ENCODE assay signal across 22 cellular contexts in the genomic region with DNA sequence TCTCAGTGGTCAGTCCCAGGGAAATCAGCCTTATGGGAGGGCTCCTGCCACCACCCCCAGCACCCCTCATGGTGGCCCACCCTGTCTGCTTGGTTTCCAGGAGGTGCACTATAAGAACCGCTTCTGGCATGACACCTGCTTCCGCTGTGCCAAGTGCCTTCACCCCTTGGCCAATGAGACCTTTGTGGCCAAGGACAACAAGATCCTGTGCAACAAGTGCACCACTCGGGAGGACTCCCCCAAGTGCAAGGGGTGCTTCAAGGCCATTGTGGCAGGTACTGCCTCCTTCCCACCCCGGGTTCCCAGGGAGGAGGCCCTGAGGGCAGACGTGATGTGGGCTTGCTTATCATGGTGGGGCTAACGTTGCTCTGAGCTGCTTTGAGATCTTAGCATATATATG. TPM values are rescaled to one million over a fixed set of nuclear protein-coding genes. Genes with fewer than 3 reads are reported as not detected.
A peak's percentile ranks its signal among the peaks of the same experiment; 100 is the strongest.
DNase-seq lines count a peak whose midpoint lies in the region; ATAC-seq and TF ChIP-seq lines count a peak whose summit lies in the region.
"Had no signal": no experiment of that assay in that cellular context is flagged by ENCODE, and none has a peak within 500 bp of the region (broad histone marks: within the 10 kb centered on the region; RNA-seq: fewer than 3 reads in every experiment).

No MANE protein-coding gene starts in this region.

- WGBS in gastroesophageal sphincter (ENCODE audit: low coverage in 1 of 2), 2 donors = no CpG with 5 or more reads among the region's 6 CpGs
- WGBS in transverse colon (ENCODE audit: low coverage in 1 of 2), 2 donors = 72% methylated on average over 6 of the region's 6 CpGs; no CpG with 5 or more reads in 1 of the 2 donors

- H3K27ac ChIP-seq in left ventricle myocardium inferior (replicated peaks) (peak overlapping the region; percentile 87), gastroesophageal sphincter (peak overlapping the region; percentile 92 to 96 (median 94)), skeletal muscle tissue (ENCODE audit: low read depth, low read length) (peak overlapping the region; percentile 72), transverse colon (peak overlapping the region; percentile 77 to 82 (median 80))
- H3K27ac ChIP-seq: HL-60, KMS-11 had no signal

- POLR2A ChIA-PET in activated CD8-positive, alpha-beta T cell treated with anti-CD3 and anti-CD28 coated beads for 36 hours (lab: Charles Lee) = no interaction called here

- no peak for DNase-seq in left ventricle myocardium inferior
- no peak for DNase-seq in Right ventricle myocardium superior
- no peak for DNase-seq in transverse colon
- DNase-seq in activated CD8-positive, alpha-beta T cell treated with anti-CD3 and anti-CD28 coated beads for 36 hours = no peak
- DNase-seq: 8988T, COR-L47, DMS 273 treated with DMSO at 0.1 percent for 48 hours, DND-41, H7, NCI-H1417, NCI-H187, NCI-H2227 treated with DMSO at 0.1 percent for 48 hours, NCI-H510A treated with DMSO at 0.1 percent for 48 hours, NCI-H774, OCI-M1 had no signal

- peaks cover 3% of the 10 kb centered on the region for H3K36me3 Mint-ChIP-seq in activated CD8-positive, alpha-beta T cell treated with anti-CD3 and anti-CD28 coated beads for 36 hours (ENCODE audit: low read depth)

- no peaks in the 10 kb centered on the region for H3K9me3 Mint-ChIP-seq in activated CD8-positive, alpha-beta T cell treated with anti-CD3 and anti-CD28 coated beads for 36 hours

- no peak for TF ChIP-seq POLR2A in gastroesophageal sphincter (IDR thresholded peaks at IDR 0.05)
- TF ChIP-seq POLR2A in transverse colon (IDR thresholded peaks at IDR 0.05) = no peak
- no peak for TF ChIP-seq POLR2A in GM18505 (IDR thresholded peaks at IDR 0.05; ENCODE audit: borderline replicate concordance, extremely low read depth, insufficient read depth, insufficient read length)

- TF ChIP-seq EP300 in gastroesophageal sphincter (IDR thresholded peaks at IDR 0.05) (no peak), transverse colon (IDR thresholded peaks at IDR 0.05; ENCODE audit: low read depth) (no peak)

- H3K4me3 Mint-ChIP-seq in activated CD8-positive, alpha-beta T cell treated with anti-CD3 and anti-CD28 coated beads for 36 hours = no peak overlapping the region
- H3K4me3 Mint-ChIP-seq: B cell had no signal

- H3K27me3 ChIP-seq in left ventricle myocardium inferior (ENCODE audit: low read depth) = no peaks in the 10 kb centered on the region
- no peaks in the 10 kb centered on the region for H3K27me3 ChIP-seq in gastroesophageal sphincter
- no peaks in the 10 kb centered on the region for H3K27me3 ChIP-seq in skeletal muscle tissue (ENCODE audit: control insufficient read depth in 3 of 3, insufficient read depth in 3 of 3, low read length in 3 of 3)
- no peaks in the 10 kb centered on the region for H3K27me3 ChIP-seq in transverse colon

- intact Hi-C loops in left ventricle myocardium inferior (cut with micrococcal nuclease) = loop anchor here (5.0 kb wide), 1 partner anchor 35 kb away; no protein-coding TSS in a partner anchor
- intact Hi-C loops in Right ventricle myocardium superior (cut with DNase I) = loop anchor here (5.0 to 10.0 kb wide), 2 partner anchors 48 to 180 kb away; partner anchors contain the start of gene MAP7D3
- intact Hi-C loops in transverse colon (cut with DNase I; ENCODE audit: low total_unique reads) = loop anchor here (5.0 kb wide), 1 partner anchor 35 kb away; no protein-coding TSS in a partner anchor
- intact Hi-C loops in activated CD8-positive, alpha-beta T cell treated with anti-CD3 and anti-CD28 coated beads for 36 hours (cut with micrococcal nuclease) = no loop called here

- H3K4me3 ChIP-seq in left ventricle myocardium inferior (no peak overlapping the region), gastroesophageal sphincter (peak overlapping the region; percentile 50 to 58), skeletal muscle tissue (ENCODE audit: low read length in 3 of 3) (peak overlapping the region in 2 of 3 donors; percentile 13 to 38), transverse colon (no peak overlapping the region)

- CTCF ChIA-PET in activated CD8-positive, alpha-beta T cell treated with anti-CD3 and anti-CD28 coated beads for 36 hours (lab: Charles Lee) = interaction anchor here (2.0 kb wide), 1 partner anchor 179 kb away, joined by 5 read pairs; no protein-coding TSS in a partner anchor

- H3K27ac Mint-ChIP-seq in activated CD8-positive, alpha-beta T cell treated with anti-CD3 and anti-CD28 coated beads for 36 hours = no peak overlapping the region
- H3K27ac Mint-ChIP-seq: B cell had no signal

- TF ChIP-seq CTCF in left ventricle myocardium inferior (IDR thresholded peaks at IDR 0.05; ENCODE audit: borderline replicate concordance) (no peak), gastroesophageal sphincter (IDR thresholded peaks at IDR 0.05) (no peak), transverse colon (IDR thresholded peaks at IDR 0.05) (no peak)
- no peak for TF ChIP-seq CTCF in activated CD8-positive, alpha-beta T cell treated with anti-CD3 and anti-CD28 coated beads for 36 hours (IDR thresholded peaks at IDR 0.05)

- H3K9ac ChIP-seq in skeletal muscle tissue (ENCODE audit: low read depth in 1 of 3, low read length in 3 of 3) = peak overlapping the region in 1 of 3 donors; percentile 45
- H3K9ac ChIP-seq: KMS-11 had no signal

- peaks cover 23% of the 10 kb centered on the region for H3K4me1 Mint-ChIP-seq in activated CD8-positive, alpha-beta T cell treated with anti-CD3 and anti-CD28 coated beads for 36 hours (ENCODE audit: low read depth)

- H3K27me3 Mint-ChIP-seq in activated CD8-positive, alpha-beta T cell treated with anti-CD3 and anti-CD28 coated beads for 36 hours = no peaks in the 10 kb centered on the region
- H3K27me3 Mint-ChIP-seq: B cell had no signal

- no peaks in the 10 kb centered on the region for H3K9me3 ChIP-seq in left ventricle myocardium inferior (replicated peaks)
- H3K9me3 ChIP-seq in gastroesophageal sphincter = no peaks in the 10 kb centered on the region
- H3K9me3 ChIP-seq in skeletal muscle tissue (ENCODE audit: control insufficient read depth in 3 of 3, low read length in 3 of 3) = no peaks in the 10 kb centered on the region
- H3K9me3 ChIP-seq in transverse colon = no peaks in the 10 kb centered on the region

- ATAC-seq in Right ventricle myocardium superior (ENCODE audit: poor library complexity) (no peak), gastroesophageal sphincter (no peak), GM18861 (IDR thresholded peaks at IDR 0.05; ENCODE audit: unreplicated experiment) (no peak), GM18505 (IDR thresholded peaks at IDR 0.05; ENCODE audit: unreplicated experiment) (no peak)
- no peak for ATAC-seq in activated CD8-positive, alpha-beta T cell treated with anti-CD3 and anti-CD28 coated beads for 36 hours

- in situ Hi-C loops in transverse colon (cut with MboI; ENCODE audit: low pct_ligation_motif_present in 1 of 4, low pct_unique_long_range_greater_than_20kb in 1 of 4, low sequenced_read_pairs in 3 of 4) = loop anchor here in 1 of 4 donors (25.0 kb wide), 1 partner anchor 170 kb away; no protein-coding TSS in a partner anchor

- H3K36me3 ChIP-seq in left ventricle myocardium inferior (peaks cover 40% of the 10 kb centered on the region), gastroesophageal sphincter (peaks cover 0 to 44% of the 10 kb centered on the region in 2 donors), skeletal muscle tissue (ENCODE audit: control insufficient read depth in 3 of 3, insufficient read depth in 3 of 3, low read length in 3 of 3) (peaks cover 36 to 48% (median 42%) of the 10 kb centered on the region in 3 donors), transverse colon (peaks cover 0 to 5% (median 0%) of the 10 kb centered on the region in 4 donors)

- H3K4me1 ChIP-seq in left ventricle myocardium inferior (peaks cover 83% of the 10 kb centered on the region), gastroesophageal sphincter (peaks cover 0 to 77% (median 28%) of the 10 kb centered on the region in 3 donors), skeletal muscle tissue (ENCODE audit: control insufficient read depth in 3 of 3, insufficient read depth in 3 of 3, low read length in 3 of 3) (peaks cover 25 to 54% (median 33%) of the 10 kb centered on the region in 3 donors), transverse colon (peaks cover 11 to 32% (median 12%) of the 10 kb centered on the region in 4 donors)

RNA-seq across cellular contexts. Expression of gene MAP7D3, which starts 44.3 kb away (rescaled TPM):
- total RNA-seq in left ventricle myocardium inferior (13.8 TPM), Right ventricle myocardium superior (11.4 TPM), gastroesophageal sphincter (10 to 100 TPM; 17.1 to 30.5 (median 23.0) TPM), skeletal muscle tissue (6.3 TPM), transverse colon (10 to 100 TPM in 1 of 4 donors, 1 to 10 TPM in 3; 2.2 to 10.9 (median 5.2) TPM)
- 10 to 100 TPM; 13.4 to 14.2 TPM for total RNA-seq in activated CD8-positive, alpha-beta T cell treated with anti-CD3 and anti-CD28 coated beads for 36 hours

RNA-seq across cellular contexts. Expression of gene FHL1, which starts 59.6 kb away (rescaled TPM):
- total RNA-seq in left ventricle myocardium inferior = 1,867 TPM
- total RNA-seq in Right ventricle myocardium superior = 808 TPM
- total RNA-seq in gastroesophageal sphincter = 1,000 to 10,000 TPM; 2,495 to 4,363 (median 3,004) TPM
- 888 TPM for total RNA-seq in skeletal muscle tissue
- total RNA-seq in transverse colon = 100 to 1,000 TPM; 139 to 617 (median 162) TPM
- 10 to 100 TPM; 17.9 to 18.4 TPM for total RNA-seq in activated CD8-positive, alpha-beta T cell treated with anti-CD3 and anti-CD28 coated beads for 36 hours

Comparison
In these comparisons a context has a peak if more than half of its experiments do, and no peak if none do; other contexts are left out.
1. H3K4me3 ChIP-seq: peak in gastroesophageal sphincter (2 of 2) and skeletal muscle tissue (2 of 3); none in left ventricle myocardium inferior (single experiment) and transverse colon (0 of 4).
2. RNA of gene FHL1, which starts 59.6 kb away (total RNA-seq): 2,495 to 4,363 TPM in gastroesophageal sphincter, 1,867 TPM in left ventricle myocardium inferior (single experiment), 888 TPM in skeletal muscle tissue (single experiment), 808 TPM in Right ventricle myocardium superior (single experiment) and 139 to 617 TPM in transverse colon; 17.9 to 18.4 TPM in activated CD8-positive, alpha-beta T cell treated with anti-CD3 and anti-CD28 coated beads for 36 hours; every median in the first group is over 4 times any median in the second.
3. Peak in every context shown above with its lines, with median percentiles within 50 percentile points of each other: H3K27ac ChIP-seq.